In genomic region chrX:73213734-73214133, GRCh38 we compare ENCODE assay signal across 8 cellular contexts. TPM values are rescaled to one million over a fixed set of nuclear protein-coding genes. Genes with fewer than 3 reads are reported as not detected.
DNase-seq lines count a peak whose midpoint lies in the region; ATAC-seq, FAIRE-seq and TF ChIP-seq lines count a peak whose summit lies in the region.

No MANE protein-coding gene starts in this region.

- peak overlapping the region; percentile 92 for H3K27ac Mint-ChIP-seq in activated T-cell treated with anti-CD3 and anti-CD28 coated beads, Interleukin-2, amount 50 U/mL, for 72 hours

- no peak for DNase-seq in activated T-cell treated with anti-CD3 and anti-CD28 coated beads, Interleukin-2, amount 50 U/mL, for 72 hours
- DNase-seq in activated T-cell treated with anti-CD3 and anti-CD28 coated beads, Interleukin-2, amount 50 U/mL, for 1 hour, result no peak
- peak; percentile 9 for DNase-seq in bronchial epithelial cell (ENCODE audit: low read depth)
- DNase-seq in tibial nerve (ENCODE audit: low spot score in 2 of 2), result no peak
- DNase-seq in Kasumi-1 (lab: John Stamatoyannopoulos, UW), result no peak
- no peak for DNase-seq in frontal cortex (ENCODE audit: low spot score in 2 of 2)
- no peak for DNase-seq in NCI-H187 treated with DMSO at 0.1 percent for 48 hours (lab: John Stamatoyannopoulos, UW)

- H3K4me3 ChIP-seq in bronchial epithelial cell (ENCODE audit: low read depth, low read length) (no peak overlapping the region), mucosa of rectum (ENCODE audit: low read length in 2 of 2) (peak overlapping the region; percentile 68 to 70), tibial nerve (peak overlapping the region; percentile 33 to 62 (median 44))

- no peak for TF ChIP-seq CTCF in bronchial epithelial cell (IDR thresholded peaks at IDR 0.05; ENCODE audit: insufficient read depth, low read length, severe bottlenecking)
- no peak for TF ChIP-seq CTCF in tibial nerve (IDR thresholded peaks at IDR 0.05)

- no peaks in the 10 kb centered on the region for H3K4me1 ChIP-seq in mucosa of rectum (ENCODE audit: control insufficient read depth in 2 of 2, insufficient read depth in 2 of 2, low read length in 2 of 2)
- no peaks in the 10 kb centered on the region for H3K4me1 ChIP-seq in tibial nerve

- WGBS in tibial nerve, 2 donors, result 6 to 29% methylated on average over 5 of the region's 5 CpGs

- H3K4me3 Mint-ChIP-seq in activated T-cell treated with anti-CD3 and anti-CD28 coated beads, Interleukin-2, amount 50 U/mL, for 72 hours, result peak overlapping the region; percentile 84 to 94

- H3K36me3 Mint-ChIP-seq in activated T-cell treated with anti-CD3 and anti-CD28 coated beads, Interleukin-2, amount 50 U/mL, for 72 hours (ENCODE audit: insufficient read depth in 2 of 2), result peaks cover 0 to 1% of the 10 kb centered on the region in 2 donors

- ATAC-seq in activated T-cell treated with anti-CD3 and anti-CD28 coated beads, Interleukin-2, amount 50 U/mL, for 72 hours (replicated peaks in 1 of 2), result peak; percentile 40 to 54

- peaks cover 24% of the 10 kb centered on the region for H3K27me3 Mint-ChIP-seq in activated T-cell treated with anti-CD3 and anti-CD28 coated beads, Interleukin-2, amount 50 U/mL, for 72 hours (ENCODE audit: low read depth)

- no peak for TF ChIP-seq POLR2A in tibial nerve (IDR thresholded peaks at IDR 0.05)

- FAIRE-seq in bronchial epithelial cell (lab: Jason Lieb, UNC) (no peak), frontal cortex (lab: Jason Lieb, UNC) (no peak)

- H3K27ac ChIP-seq in mucosa of rectum (ENCODE audit: low read depth in 2 of 2, low read length in 2 of 2) (no peak overlapping the region), tibial nerve (peak overlapping the region in 2 of 4 donors; percentile 37 to 84)

- H3K27me3 ChIP-seq in bronchial epithelial cell (ENCODE audit: control insufficient read depth, insufficient read depth, low read length) (no peaks in the 10 kb centered on the region), mucosa of rectum (ENCODE audit: control insufficient read depth in 2 of 2, insufficient read depth in 2 of 2, low read length in 2 of 2) (no peaks in the 10 kb centered on the region), tibial nerve (peaks cover 0 to 8% of the 10 kb centered on the region in 2 donors)

- peaks cover 11% of the 10 kb centered on the region for H3K4me1 Mint-ChIP-seq in activated T-cell treated with anti-CD3 and anti-CD28 coated beads, Interleukin-2, amount 50 U/mL, for 72 hours (ENCODE audit: low read depth)

- H3K36me3 ChIP-seq in bronchial epithelial cell (ENCODE audit: control insufficient read depth, insufficient read depth, low read length) (no peaks in the 10 kb centered on the region), mucosa of rectum (ENCODE audit: control insufficient read depth in 2 of 2, insufficient read depth in 2 of 2, low read length in 2 of 2) (no peaks in the 10 kb centered on the region), tibial nerve (no peaks in the 10 kb centered on the region)

- peak overlapping the region in 1 of 2 donors; percentile 39 for H3K9ac ChIP-seq in mucosa of rectum (ENCODE audit: low read depth in 1 of 2, low read length in 2 of 2)

- no peaks in the 10 kb centered on the region for H3K9me3 Mint-ChIP-seq in activated T-cell treated with anti-CD3 and anti-CD28 coated beads, Interleukin-2, amount 50 U/mL, for 72 hours

- H3K9me3 ChIP-seq in mucosa of rectum (ENCODE audit: control insufficient read depth in 2 of 2, low read length in 2 of 2), result no peaks in the 10 kb centered on the region
- H3K9me3 ChIP-seq in tibial nerve, result no peaks in the 10 kb centered on the region

- TF ChIP-seq EP300 in tibial nerve (IDR thresholded peaks at IDR 0.05), result no peak

RNA-seq across cellular contexts. Expression of gene NAP1L2, which starts 0.9 kb away (rescaled TPM):
- 1 to 10 TPM; 1.9 to 2.0 TPM for total RNA-seq in activated T-cell treated with anti-CD3 and anti-CD28 coated beads, Interleukin-2, amount 50 U/mL, for 72 hours
- total RNA-seq in bronchial epithelial cell (0.26 and 0.38 TPM in 2 replicates), tibial nerve (1 to 10 TPM; 3.3 to 7.2 (median 5.6) TPM), frontal cortex (46.1 TPM)
